ENCODE assay signal across 11 cellular contexts in genomic region chr11:122099345-122100045, GRCh38. TPM values are rescaled to one million over a fixed set of nuclear protein-coding genes. Genes with fewer than 3 reads are reported as not detected.
DNase-seq lines count a peak whose midpoint lies in the region; ATAC-seq and TF ChIP-seq lines count a peak whose summit lies in the region.
"Had no signal": no experiment of that assay in that cellular context is flagged by ENCODE, and none has a peak within 500 bp of the region (broad histone marks: within the 10 kb centered on the region; RNA-seq: fewer than 3 reads in every experiment).

No MANE protein-coding gene starts in this region.

- in situ Hi-C loops in HAP-1 (cut with MboI; ENCODE audit: low sequenced_read_pairs), result loop anchor here (25.0 kb wide), 1 partner anchor 437 kb away; no protein-coding TSS in a partner anchor

- H3K36me3 ChIP-seq in BE2C (no peaks in the 10 kb centered on the region), prostate gland (no peaks in the 10 kb centered on the region), HAP-1 (replicated peaks) (no peaks in the 10 kb centered on the region)

- intact Hi-C loops in prostate gland (cut with DNase I), result loop anchor here (2.0 to 10.0 kb wide), 6 partner anchors 58 to 427 kb away; no protein-coding TSS in a partner anchor
- intact Hi-C loops in left colon (cut with DNase I, micrococcal nuclease), result loop anchor here in 1 of 2 donors (5.0 kb wide), 2 partner anchors 103 to 442 kb away; no protein-coding TSS in a partner anchor

- H3K27ac ChIP-seq in foreskin keratinocyte, result peak overlapping the region; percentile 66
- H3K27ac ChIP-seq in prostate gland, result peak overlapping the region; percentile 76 to 77
- H3K27ac ChIP-seq: RWPE1 had no signal

- WGBS in prostate gland, result 14% methylated on average over 13 of the region's 13 CpGs

- H3K27me3 ChIP-seq in BE2C, result peaks cover 8% of the 10 kb centered on the region
- H3K27me3 ChIP-seq in foreskin keratinocyte, result no peaks in the 10 kb centered on the region
- H3K27me3 ChIP-seq in prostate gland (replicated peaks; ENCODE audit: insufficient read depth), result peaks cover 3% of the 10 kb centered on the region
- peaks cover 80% of the 10 kb centered on the region for H3K27me3 ChIP-seq in HAP-1 (ENCODE audit: low read depth)

- no peak for TF ChIP-seq POLR2A in prostate gland (IDR thresholded peaks at IDR 0.05)

- ATAC-seq in SK-N-SH treated with all-trans-retinoic acid at 6 μM for 48 hours (peak; percentile 27), foreskin keratinocyte (peak; percentile 6), left colon (no peak)

- H3K4me1 ChIP-seq in BE2C (peaks cover 3% of the 10 kb centered on the region; the same call in 1 of the 2 replicates), foreskin keratinocyte (peaks cover 32% of the 10 kb centered on the region), prostate gland (replicated peaks) (no peaks in the 10 kb centered on the region), HAP-1 (no peaks in the 10 kb centered on the region)

- no peak for TF ChIP-seq CTCF in BE2C (IDR thresholded peaks at IDR 0.05; ENCODE audit: low read depth, low read length)
- TF ChIP-seq CTCF in foreskin keratinocyte (conservative IDR thresholded peaks at IDR 0.05), result no peak
- no peak for TF ChIP-seq CTCF in prostate gland (IDR thresholded peaks at IDR 0.05)

- DNase-seq in BE2C (no peak), foreskin keratinocyte (peak in 1 of 2 donors; percentile 59), prostate gland (ENCODE audit: low spot score) (peak; percentile 11), left colon (no peak), HAP-1 (ENCODE audit: low spot score in 2 of 2) (no peak), SKM-1 (lab: John Stamatoyannopoulos, UW; ENCODE audit: unreplicated experiment) (no peak)
- DNase-seq in activated CD4-positive, alpha-beta T cell treated with anti-CD3 and anti-CD28 coated beads, Interleukin-2, amount 50 U/mL, for 1 hour, result no peak
- DNase-seq: CD4-positive, alpha-beta memory T cell had no signal

- H3K9me3 ChIP-seq in BE2C, result no peaks in the 10 kb centered on the region
- H3K9me3 ChIP-seq in prostate gland, result no peaks in the 10 kb centered on the region
- H3K9me3 ChIP-seq in HAP-1, result no peaks in the 10 kb centered on the region

- peak overlapping the region; percentile 68 for H3K4me3 ChIP-seq in BE2C (ENCODE audit: low read depth, low read length)
- peak overlapping the region; percentile 24 to 32 for H3K4me3 ChIP-seq in prostate gland
- H3K4me3 ChIP-seq in HAP-1, result no peak overlapping the region
- H3K4me3 ChIP-seq: lung had no signal

TF ChIP-seq in SK-N-SH treated with all-trans-retinoic acid at 6 μM for 48 hours, 23 proteins besides CTCF, POLR2A, EP300 and RAD21:
- no peak for TF ChIP-seq TOX (CRISPR knock-in tag; IDR thresholded peaks at IDR 0.05; ENCODE audit: borderline replicate concordance)
- TF ChIP-seq ZFP3 (CRISPR knock-in tag; IDR thresholded peaks at IDR 0.05), result peak; percentile 86
- TF ChIP-seq TCF4 (CRISPR knock-in tag; IDR thresholded peaks at IDR 0.05; ENCODE audit: borderline replicate concordance), result no peak; the same call in 1 of the 2 replicates
- no peak for TF ChIP-seq ISL1 (CRISPR knock-in tag; IDR thresholded peaks at IDR 0.05)

RNA-seq across cellular contexts. Expression of gene BLID, which starts 16.5 kb away (rescaled TPM):
- polyA plus RNA-seq in BE2C (2012; ENCODE audit: insufficient read depth, insufficient read length, low read depth), result not detected
- total RNA-seq in foreskin keratinocyte (0.78 TPM in 2 replicates), prostate gland (1 to 10 TPM in 1 of 2 donors, not detected in 1; 3.3 TPM), left colon (not detected)
- not detected in 2 replicates for polyA plus RNA-seq in foreskin keratinocyte
- total RNA-seq: CD4-positive, alpha-beta memory T cell had no signal
- polyA plus RNA-seq: CD4-positive, alpha-beta memory T cell; lung had no signal
